ENCODE assay signal across 1 cellular context in genomic region chr1:6446665-6447015, GRCh38.
TF ChIP-seq lines count a peak whose summit lies in the region.

No MANE protein-coding gene starts in this region.

TF ChIP-seq in liver, 16 proteins besides CTCF, POLR2A, EP300 and RAD21 (continued from another document):
- TF ChIP-seq ZBTB33 (IDR thresholded peaks at IDR 0.05) (no peak), EGR1 (IDR thresholded peaks at IDR 0.05; ENCODE audit: low read depth in 2 of 2) (no peak), ATF3 (IDR thresholded peaks at IDR 0.05) (no peak), TAF1 (conservative IDR thresholded peaks at IDR 0.05) (no peak), HNF4G (IDR thresholded peaks at IDR 0.05) (no peak), NR2F2 (IDR thresholded peaks at IDR 0.05) (no peak), HNF4A (conservative IDR thresholded peaks at IDR 0.05) (no peak), JUND (IDR thresholded peaks at IDR 0.05) (no peak), REST (IDR thresholded peaks at IDR 0.05) (no peak), SP1 (IDR thresholded peaks at IDR 0.05) (no peak), YY1 (IDR thresholded peaks at IDR 0.05) (no peak), FOXA1 (IDR thresholded peaks at IDR 0.05) (no peak)
